ENCODE assay signal across 15 cellular contexts in genomic region chr22:46750861-46751260, GRCh38. TPM values are rescaled to one million over a fixed set of nuclear protein-coding genes. Genes with fewer than 3 reads are reported as not detected.
DNase-seq lines count a peak whose midpoint lies in the region; ATAC-seq, FAIRE-seq and TF ChIP-seq lines count a peak whose summit lies in the region.
"Had no signal": no experiment of that assay in that cellular context is flagged by ENCODE, and none has a peak within 500 bp of the region (broad histone marks: within the 10 kb centered on the region; RNA-seq: fewer than 3 reads in every experiment).

No MANE protein-coding gene starts in this region.

- H3K27me3 ChIP-seq in A673 (replicated peaks; ENCODE audit: insufficient read depth, low read depth, low read length, poor library complexity), result no peaks in the 10 kb centered on the region
- H3K27me3 ChIP-seq: ovary had no signal

- TF ChIP-seq POLR2A in A549 (IDR thresholded peaks at IDR 0.05; ENCODE audit: low read length), result no peak
- TF ChIP-seq POLR2A in H54 (IDR thresholded peaks at IDR 0.05; ENCODE audit: low read depth, low read length), result no peak

- H3K4me3 ChIP-seq in A549 (no peak overlapping the region), HEK293 (ENCODE audit: low read depth, low read length) (no peak overlapping the region), A673 (ENCODE audit: low read depth, low read length, poor library complexity, severe bottlenecking) (no peak overlapping the region)
- H3K4me3 ChIP-seq: ovary had no signal

- 35% methylated on average over 3 of the region's 12 CpGs for WGBS in A549 (ENCODE audit: missing lambda C conversion rate)

- peak overlapping the region; percentile 36; the same call in 2 of the 3 replicates for H3K4me2 ChIP-seq in A549

- TF ChIP-seq CTCF in A549 (IDR thresholded peaks at IDR 0.05) (no peak), HEK293 (tag by site-specific recombination; IDR thresholded peaks at IDR 0.05) (no peak), A673 (conservative IDR thresholded peaks at IDR 0.05; ENCODE audit: low read depth, low read length) (no peak)

- no TSS peak for BruUV-seq in A673 (replicated peaks; lab: Mats Ljungman, UMichigan)

- no peak for TF ChIP-seq EP300 in A549 (IDR thresholded peaks at IDR 0.05)

- FAIRE-seq in A549 (lab: Jason Lieb, UNC) (no peak), H54 (lab: Jason Lieb, UNC) (no peak)

- DNase-seq in A549 (ENCODE audit: low read depth in 1 of 2, low spot score in 1 of 2) (no peak), myocyte (ENCODE audit: low read depth) (peak; percentile 87), A673 (ENCODE audit: low spot score) (no peak), hypothalamus (lab: John Stamatoyannopoulos, UW) (no peak), superior temporal gyrus (ENCODE audit: extremely low spot score) (no peak), H54 (ENCODE audit: insufficient read length, low spot score) (no peak)
- DNase-seq: activated CD4-positive, alpha-beta T cell treated with anti-CD3 and anti-CD28 coated beads, Interleukin-2, amount 50 U/mL, for 48 hours; foreskin keratinocyte; NCI-H2081 treated with DMSO at 0.1 percent for 48 hours; ovary; stimulated activated CD4-positive, alpha-beta T cell treated with anti-CD3 and anti-CD28 coated beads, Interleukin-1b, Interleukin-23, amount 100 ng/mL, for 48 hours; T-helper 2 cell had no signal

- CTCF ChIA-PET in A549 (lab: Yijun Ruan, JAX), result interaction anchor here (0.8 to 4.0 kb wide), 4 partner anchors 8 to 52 kb away, joined by 3 to 26 read pairs (median 4); no protein-coding TSS in a partner anchor
- CTCF ChIA-PET in HEK293 (lab: Yijun Ruan, JAX), result interaction anchor here (0.9 to 5.9 kb wide), 3 partner anchors 8 to 53 kb away, joined by 3 to 33 read pairs (median 4); no protein-coding TSS in a partner anchor
- CTCF ChIA-PET in A673 (lab: Charles Lee), result interaction anchor here (0.6 kb wide), 1 partner anchor 203 kb away, joined by 3 read pairs; no protein-coding TSS in a partner anchor

- H3K4me1 ChIP-seq in A549 (peaks cover 40% of the 10 kb centered on the region), HEK293 (ENCODE audit: control insufficient read depth, insufficient read depth, low read length) (no peaks in the 10 kb centered on the region), A673 (ENCODE audit: insufficient read depth, low read length, poor library complexity, severe bottlenecking) (peaks cover 7% of the 10 kb centered on the region)

- intact Hi-C loops in A673 (cut with micrococcal nuclease; ENCODE audit: unreplicated experiment), result no loop called here

- TF ChIP-seq RAD21 in A549 (conservative IDR thresholded peaks at IDR 0.05 in 1 of 2, IDR thresholded peaks at IDR 0.05 in 1 of 2), result no peak

- ATAC-seq in A549, result no peak
- ATAC-seq in esophagus mucosa, result peak; percentile 34
- ATAC-seq: foreskin keratinocyte had no signal

- H3K36me3 ChIP-seq in HEK293 (ENCODE audit: control insufficient read depth in 2 of 2, insufficient read depth in 1 of 2, low read length in 2 of 2), result no peaks in the 10 kb centered on the region
- H3K36me3 ChIP-seq in A673 (ENCODE audit: insufficient read depth, low read length, poor library complexity, severe bottlenecking), result no peaks in the 10 kb centered on the region
- H3K36me3 ChIP-seq: ovary had no signal

- peaks cover 5% of the 10 kb centered on the region; the same call in 2 of the 3 replicates for H3K9me3 ChIP-seq in A549
- H3K9me3 ChIP-seq in HEK293 (ENCODE audit: control insufficient read depth, insufficient read depth, low read depth, low read length), result no peaks in the 10 kb centered on the region
- no peaks in the 10 kb centered on the region for H3K9me3 ChIP-seq in A673 (ENCODE audit: low read depth, low read length, poor library complexity, severe bottlenecking)
- H3K9me3 ChIP-seq: ovary had no signal

- POLR2A ChIA-PET in A549 (lab: Yijun Ruan, JAX) (interaction anchor here (2.1 kb wide), 1 partner anchor 12 kb away, joined by 7 read pairs; the partner anchor contains the start of gene TBC1D22A), HEK293 (lab: Yijun Ruan, JAX) (interaction anchor here (1.4 kb wide), 1 partner anchor 11 kb away, joined by 6 read pairs; the partner anchor contains the start of gene TBC1D22A), A673 (lab: Charles Lee; ENCODE audit: low non-redundant PET) (no interaction called here)

- H3K27ac ChIP-seq in A549, result peak overlapping the region; percentile 32 to 96; a peak in 4 of 6 replicates
- no peak overlapping the region for H3K27ac ChIP-seq in HEK293 (ENCODE audit: extremely low read depth, low read depth, low read length)
- H3K27ac ChIP-seq in A673 (ENCODE audit: low read depth, low read length, poor library complexity, severe bottlenecking), result no peak overlapping the region
- H3K27ac ChIP-seq: C4-2B, foreskin keratinocyte, ovary had no signal

TF ChIP-seq in A549, 52 proteins besides CTCF, POLR2A, EP300 and RAD21 (continues in another document):
- TF ChIP-seq MYC (IDR thresholded peaks at IDR 0.05; ENCODE audit: borderline replicate concordance, low read length), result no peak
- TF ChIP-seq KDM1A (IDR thresholded peaks at IDR 0.05; ENCODE audit: low read depth), result no peak
- no peak for TF ChIP-seq RFX5 (IDR thresholded peaks at IDR 0.05)
- TF ChIP-seq HES2 (IDR thresholded peaks at IDR 0.05), result no peak
- TF ChIP-seq CBX8 (IDR thresholded peaks at IDR 0.05), result no peak
- TF ChIP-seq NPAS2 (CRISPR knock-in tag; IDR thresholded peaks at IDR 0.05; ENCODE audit: borderline replicate concordance), result no peak

TF ChIP-seq in HEK293, 187 proteins besides CTCF, POLR2A, EP300 and RAD21:
- no peak for TF ChIP-seq ZSCAN16 (tag by site-specific recombination; IDR thresholded peaks at IDR 0.05)
- peak; percentile 80 for TF ChIP-seq KLF1 (tag by site-specific recombination; IDR thresholded peaks at IDR 0.05)
- no peak for TF ChIP-seq ZSCAN30 (tag by site-specific recombination; IDR thresholded peaks at IDR 0.05)
- TF ChIP-seq ZNF324 (tag by site-specific recombination; IDR thresholded peaks at IDR 0.05), result no peak
- TF ChIP-seq ZIC2 (tag by site-specific recombination; IDR thresholded peaks at IDR 0.05), result 0 out of 2 replicates have a peak, but pooled peaks have one; percentile 87
TF ChIP-seq in HEK293: peak in this region for 2.

RNA-seq across cellular contexts. Expression of gene TBC1D22A, which starts 11.6 kb away (rescaled TPM):
- polyA plus RNA-seq in A549 (2011; rRNA removed) (10.4 and 10.8 TPM in 2 replicates), A549 (2017; fragmentation: RNase III; extraction: RNeasy Plus Mini Kit Qiagen cat#74134 plus additional on column Dnase treatment) (8.2 to 9.7 TPM (median 8.9 TPM) in 3 replicates)
- polyA plus RNA-seq in A549 (2012; cell fraction: cytosol; rRNA removed), result 11.2 and 11.7 TPM in 2 replicates
- 11.0 and 12.8 TPM in 2 replicates for polyA plus RNA-seq in A549 (2012; cell fraction: nucleus; rRNA removed)
- 8.2 and 12.6 TPM in 2 replicates for polyA minus RNA-seq in A549 (2011; rRNA and poly(A)+ RNA removed)
- total RNA-seq in esophagus mucosa (21.4 TPM), myocyte (15.9 and 21.8 TPM in 2 replicates), A673 (2021) (22.5 and 23.5 TPM in 2 replicates)
- 27.4 TPM for polyA plus RNA-seq in myocyte (2012)

RNA-seq across cellular contexts. Expression of gene CERK, which starts 12.8 kb away (rescaled TPM):
- polyA plus RNA-seq in A549 (2011; rRNA removed), result 13.1 and 17.7 TPM in 2 replicates
- polyA plus RNA-seq in A549 (2012; cell fraction: cytosol; rRNA removed), result 9.7 and 12.6 TPM in 2 replicates
- polyA plus RNA-seq in A549 (2012; cell fraction: nucleus; rRNA removed), result 9.7 and 13.4 TPM in 2 replicates
- polyA plus RNA-seq in A549 (2017; fragmentation: RNase III; extraction: RNeasy Plus Mini Kit Qiagen cat#74134 plus additional on column Dnase treatment), result 13.8 to 15.6 TPM (median 15.6 TPM) in 3 replicates
- polyA minus RNA-seq in A549 (2011; rRNA and poly(A)+ RNA removed), result 16.0 and 23.4 TPM in 2 replicates
- total RNA-seq in esophagus mucosa, result 21.9 TPM
- 32.9 and 34.9 TPM in 2 replicates for total RNA-seq in myocyte
- polyA plus RNA-seq in myocyte (2012), result 27.5 TPM
- total RNA-seq in A673 (2021), result 55.6 and 58.8 TPM in 2 replicates

Comparison
In these comparisons a context has a peak if more than half of its experiments do, and no peak if none do; other contexts are left out.
1. H3K27ac ChIP-seq: peak in A549 (2 of 2); none in HEK293 (single experiment) and A673 (single experiment).